Comparison of ENCODE assay signal across 8 cellular contexts in the genomic region with DNA sequence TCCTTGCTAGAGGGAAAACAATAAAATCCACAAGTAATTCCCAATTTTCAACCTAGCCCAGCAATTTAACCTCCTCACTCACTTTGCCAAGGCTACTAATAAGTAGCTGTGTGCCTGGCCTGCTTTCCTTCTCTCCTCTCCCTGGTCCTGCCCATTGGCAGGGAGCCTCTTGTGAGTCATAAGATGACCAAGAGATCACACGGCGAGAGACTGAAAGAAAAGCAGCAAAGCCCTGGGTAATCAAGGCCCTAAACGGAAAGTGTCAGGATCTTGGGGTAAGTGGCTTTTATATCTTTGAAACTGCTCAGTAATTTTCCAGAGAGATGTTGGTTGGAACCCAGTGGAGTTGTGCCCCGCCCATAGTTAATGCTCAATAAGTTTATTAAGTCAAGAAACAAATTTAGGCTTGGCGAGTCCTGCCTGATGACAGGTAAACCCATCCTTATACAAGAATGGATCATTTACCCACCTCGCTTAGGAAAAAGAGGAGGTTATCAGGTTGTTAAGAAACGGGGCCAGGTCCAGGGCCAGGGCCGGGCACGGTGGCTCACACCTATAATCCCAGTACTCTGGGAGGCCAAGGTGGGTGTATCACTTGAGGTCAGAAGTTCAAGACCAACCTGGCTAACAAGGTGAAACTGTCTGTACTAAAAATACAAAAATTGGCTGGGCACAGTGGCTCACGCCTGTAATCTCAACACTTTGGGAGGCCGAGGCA. TPM values are rescaled to one million over a fixed set of nuclear protein-coding genes. Genes with fewer than 3 reads are reported as not detected.
DNase-seq lines count a peak whose midpoint lies in the region; ATAC-seq and TF ChIP-seq lines count a peak whose summit lies in the region.

No MANE protein-coding gene starts in this region.

- WGBS in IMR-90 (ENCODE audit: extremely low coverage in 2 of 2, insufficient read length in 1 of 2), 2 experiments: 90% methylated on average over 2 of the region's 11 CpGs; no CpG with 5 or more reads in 1 of the 2 experiments
- 80 to 83% methylated on average over 11 of the region's 11 CpGs for WGBS in upper lobe of left lung, 2 donors

- TF ChIP-seq POLR2A in IMR-90 (IDR thresholded peaks at IDR 0.05; ENCODE audit: low read depth, low read length) (peak; percentile 45; the same call in 1 of the 2 replicates), upper lobe of left lung (IDR thresholded peaks at IDR 0.05) (peak in 1 of 4 donors; percentile 15)

- H2AK9ac ChIP-seq in IMR-90 (replicated peaks; ENCODE audit: low read depth, low read length, poor library complexity): peak overlapping the region; percentile 67

- peak overlapping the region; percentile 80; the same call in 1 of the 2 replicates for H2BK120ac ChIP-seq in IMR-90 (ENCODE audit: low read depth, low read length)

- H3K36me3 ChIP-seq in IMR-90 (ENCODE audit: control insufficient read depth, insufficient read depth, low read length) (no peaks in the 10 kb centered on the region), left lung (no peaks in the 10 kb centered on the region), upper lobe of left lung (no peaks in the 10 kb centered on the region), WERI-Rb-1 (peaks cover 2% of the 10 kb centered on the region; the same call in 1 of the 2 replicates)

- no peaks in the 10 kb centered on the region for H3K9me3 Mint-ChIP-seq in effector memory CD8-positive, alpha-beta T cell

- H2BK5ac ChIP-seq in IMR-90 (ENCODE audit: low read depth, low read length, poor library complexity, severe bottlenecking): peak overlapping the region; percentile 81

- POLR2A ChIA-PET in IMR-90 (lab: Charles Lee; ENCODE audit: unreplicated experiment): interaction anchor here (0.6 kb wide), 1 partner anchor 10 kb away, joined by 3 read pairs; no protein-coding TSS in a partner anchor

- H3K27ac ChIP-seq in IMR-90 (ENCODE audit: insufficient read depth, low read length): peak overlapping the region; percentile 78
- peak overlapping the region; percentile 18 to 84 for H3K27ac ChIP-seq in left lung
- peak overlapping the region; percentile 29 to 72 (median 70) for H3K27ac ChIP-seq in upper lobe of left lung
- H3K27ac ChIP-seq in WERI-Rb-1: no peak overlapping the region

- peak overlapping the region; percentile 50 for H4K91ac ChIP-seq in IMR-90 (ENCODE audit: insufficient read depth, low read depth, low read length)

- H4K8ac ChIP-seq in IMR-90 (ENCODE audit: low read depth in 2 of 2, low read length in 2 of 2): peak overlapping the region in 1 of 2 experiments; percentile 64; a peak in 2 of 4 replicates

- no TSS peak for BruUV-seq in IMR-90 (replicated peaks; lab: Mats Ljungman, UMichigan)

- CTCF ChIA-PET in IMR-90 (lab: Yijun Ruan, JAX): interaction anchor here (0.6 kb wide), 1 partner anchor 422 kb away, joined by 3 read pairs; no protein-coding TSS in a partner anchor

- H3K9me3 ChIP-seq in IMR-90 (ENCODE audit: control insufficient read depth, insufficient read depth, low read length): no peaks in the 10 kb centered on the region
- H3K9me3 ChIP-seq in left lung: no peaks in the 10 kb centered on the region
- no peaks in the 10 kb centered on the region for H3K9me3 ChIP-seq in upper lobe of left lung
- no peaks in the 10 kb centered on the region for H3K9me3 ChIP-seq in WERI-Rb-1 (ENCODE audit: severe bottlenecking)

- peaks cover 4% of the 10 kb centered on the region; the same call in 1 of the 2 replicates for H3K9me1 ChIP-seq in IMR-90 (ENCODE audit: insufficient read depth, low read length)

- H3K56ac ChIP-seq in IMR-90 (ENCODE audit: extremely low read depth, insufficient read depth, low read length): no peak overlapping the region

- peak overlapping the region; percentile 89; the same call in 1 of the 3 replicates for H2BK15ac ChIP-seq in IMR-90 (ENCODE audit: low read depth, low read length)

- peak; percentile 99 for ATAC-seq in IMR-90 (ENCODE audit: low read depth)
- peak; percentile 99 for ATAC-seq in left lung
- ATAC-seq in upper lobe of left lung (ENCODE audit: low FRiP score in 2 of 2): peak; percentile 86 to 95
- ATAC-seq in GM19467 (IDR thresholded peaks at IDR 0.05; ENCODE audit: unreplicated experiment): no peak
- no peak for ATAC-seq in effector memory CD8-positive, alpha-beta T cell (replicated peaks)

- peak overlapping the region; percentile 82 for H2AFZ ChIP-seq in IMR-90 (replicated peaks; ENCODE audit: low read length, poor library complexity)

- H4K5ac ChIP-seq in IMR-90 (ENCODE audit: low read depth, low read length): peak overlapping the region; percentile 68

- TF ChIP-seq EP300 in upper lobe of left lung (IDR thresholded peaks at IDR 0.05): peak in 1 of 4 donors; percentile 5

- dilution Hi-C loops in IMR-90 (cut with HindIII; ENCODE audit: low sequenced_read_pairs, unreplicated experiment): no loop called here

- in situ Hi-C loops in IMR-90 (cut with MboI; ENCODE audit: low sequenced_read_pairs): loop anchor here (10.0 kb wide), 1 partner anchor 479 kb away; the partner anchor contains the start of gene KLF11

- H3K4ac ChIP-seq in IMR-90 (ENCODE audit: low read depth, low read length): peak overlapping the region; percentile 47; the same call in 1 of the 2 replicates

- H3K27ac Mint-ChIP-seq in effector memory CD8-positive, alpha-beta T cell: no peak overlapping the region

- H3K4me1 ChIP-seq in IMR-90 (ENCODE audit: control insufficient read depth, insufficient read depth, low read length) (peaks cover 8% of the 10 kb centered on the region), left lung (peaks cover 4 to 9% of the 10 kb centered on the region in 2 donors), upper lobe of left lung (peaks cover 3 to 8% (median 7%) of the 10 kb centered on the region in 4 donors)

- peak; percentile 29; the same call in 1 of the 2 replicates for TF ChIP-seq RAD21 in IMR-90 (IDR thresholded peaks at IDR 0.05; ENCODE audit: low read length)

- H3K27me3 Mint-ChIP-seq in effector memory CD8-positive, alpha-beta T cell: no peaks in the 10 kb centered on the region

- TF ChIP-seq CTCF in IMR-90 (conservative IDR thresholded peaks at IDR 0.05; ENCODE audit: low read depth, low read length) (no peak), choroid plexus epithelial cell (conservative IDR thresholded peaks at IDR 0.05; ENCODE audit: low read depth, low read length) (no peak), left lung (IDR thresholded peaks at IDR 0.05) (no peak), upper lobe of left lung (IDR thresholded peaks at IDR 0.05) (no peak), WERI-Rb-1 (IDR thresholded peaks at IDR 0.05; ENCODE audit: low read depth, low read length) (no peak)

- DNase-seq in IMR-90: peak; percentile 96
- peak; percentile 97 for DNase-seq in choroid plexus epithelial cell (ENCODE audit: low read depth)
- DNase-seq in left lung: peak in 1 of 2 donors; percentile 87
- DNase-seq in upper lobe of left lung: peak; percentile 39 to 84
- DNase-seq in NK-92 (lab: John Stamatoyannopoulos, UW; ENCODE audit: unreplicated experiment): no peak
- no peak for DNase-seq in WERI-Rb-1
- DNase-seq in effector memory CD8-positive, alpha-beta T cell: no peak

- peak overlapping the region; percentile 61; the same call in 1 of the 2 replicates for H2BK20ac ChIP-seq in IMR-90 (ENCODE audit: low read depth, low read length)

- H3K4me3 ChIP-seq in IMR-90 (ENCODE audit: insufficient read depth, low read depth, low read length) (no peak overlapping the region), choroid plexus epithelial cell (ENCODE audit: low read depth, low read length) (no peak overlapping the region), left lung (no peak overlapping the region), upper lobe of left lung (no peak overlapping the region), WERI-Rb-1 (ENCODE audit: low read depth, low read length) (no peak overlapping the region)

- H3K9ac ChIP-seq in IMR-90 (ENCODE audit: low read depth, low read length): 0 out of 2 replicates have a peak overlapping the region, but pooled peaks have one; percentile 24

- H3K23ac ChIP-seq in IMR-90 (ENCODE audit: low read depth, low read length): peak overlapping the region; percentile 66; the same call in 1 of the 2 replicates

- peak overlapping the region; percentile 54 for H3K4me2 ChIP-seq in IMR-90 (ENCODE audit: low read depth, low read length)

- peaks cover 0 to 2% of the 10 kb centered on the region in 2 donors for H3K4me1 Mint-ChIP-seq in effector memory CD8-positive, alpha-beta T cell (ENCODE audit: low read depth in 2 of 2)

- peak overlapping the region; percentile 38; the same call in 1 of the 2 replicates for H2AK5ac ChIP-seq in IMR-90 (ENCODE audit: low read depth, low read length)

- peaks cover 0 to 3% of the 10 kb centered on the region in 2 experiments; a peak in 2 of 4 replicates for H3K79me1 ChIP-seq in IMR-90 (ENCODE audit: low read depth in 1 of 2, low read length in 2 of 2)

- peak overlapping the region; percentile 63 for H3K18ac ChIP-seq in IMR-90 (ENCODE audit: low read depth, low read length)

- H3K27me3 ChIP-seq in IMR-90 (ENCODE audit: control insufficient read depth, insufficient read depth, low read length) (no peaks in the 10 kb centered on the region), left lung (no peaks in the 10 kb centered on the region), upper lobe of left lung (no peaks in the 10 kb centered on the region), WERI-Rb-1 (ENCODE audit: insufficient read depth, low read depth, severe bottlenecking) (no peaks in the 10 kb centered on the region)

- intact Hi-C loops in IMR-90 (cut with micrococcal nuclease) (no loop called here), left lung (cut with DNase I) (no loop called here)

- no peak overlapping the region for H3K4me3 Mint-ChIP-seq in effector memory CD8-positive, alpha-beta T cell

- 0 out of 2 replicates have a peak overlapping the region, but pooled peaks have one; percentile 85 for H3K14ac ChIP-seq in IMR-90 (replicated peaks; ENCODE audit: low read depth, low read length)

- H3K36me3 Mint-ChIP-seq in effector memory CD8-positive, alpha-beta T cell (ENCODE audit: insufficient read depth): no peaks in the 10 kb centered on the region

- H4K20me1 ChIP-seq in IMR-90 (ENCODE audit: insufficient read depth, low read length): no peaks in the 10 kb centered on the region

TF ChIP-seq in IMR-90, 13 proteins besides CTCF, POLR2A, EP300 and RAD21 (continues in another document):
- TF ChIP-seq NFE2L2 (IDR thresholded peaks at IDR 0.05; ENCODE audit: low read depth, low read length) (no peak), MAZ (IDR thresholded peaks at IDR 0.05; ENCODE audit: borderline replicate concordance, low read depth, low read length) (no peak), RCOR1 (IDR thresholded peaks at IDR 0.05; ENCODE audit: insufficient replicate concordance, low read length) (no peak)

RNA-seq across cellular contexts. Expression of gene ADAM17, which starts 10.0 kb away (rescaled TPM):
- total RNA-seq in IMR-90 (2012; rRNA removed): 34.4 and 46.4 TPM in 2 replicates
- polyA plus RNA-seq in IMR-90 (2012; rRNA removed): 8.8 and 9.6 TPM in 2 replicates
- polyA plus RNA-seq in IMR-90 (2012; cell fraction: cytosol; rRNA removed): 3.3 and 3.7 TPM in 2 replicates
- polyA plus RNA-seq in IMR-90 (2012; cell fraction: nucleus; rRNA removed; ENCODE audit: low replicate concordance): 6.7 and 21.4 TPM in 2 replicates
- total RNA-seq in left lung: 10 to 100 TPM; 40.9 to 55.8 TPM
- 10 to 100 TPM; 59.7 to 71.0 (median 66.3) TPM for total RNA-seq in upper lobe of left lung

Comparison
In these comparisons a context has a peak if more than half of its experiments do, and no peak if none do; other contexts are left out.
1. ATAC-seq: peak in IMR-90 (single experiment), left lung (single experiment) and upper lobe of left lung (2 of 2); none in GM19467 (single experiment) and effector memory CD8-positive, alpha-beta T cell (single experiment).
2. DNase-seq: peak in IMR-90 (single experiment), choroid plexus epithelial cell (single experiment) and upper lobe of left lung (2 of 2); none in NK-92 (single experiment), WERI-Rb-1 (single experiment) and effector memory CD8-positive, alpha-beta T cell (0 of 3).